ENCODE assay signal across 9 cellular contexts in the genomic region with DNA sequence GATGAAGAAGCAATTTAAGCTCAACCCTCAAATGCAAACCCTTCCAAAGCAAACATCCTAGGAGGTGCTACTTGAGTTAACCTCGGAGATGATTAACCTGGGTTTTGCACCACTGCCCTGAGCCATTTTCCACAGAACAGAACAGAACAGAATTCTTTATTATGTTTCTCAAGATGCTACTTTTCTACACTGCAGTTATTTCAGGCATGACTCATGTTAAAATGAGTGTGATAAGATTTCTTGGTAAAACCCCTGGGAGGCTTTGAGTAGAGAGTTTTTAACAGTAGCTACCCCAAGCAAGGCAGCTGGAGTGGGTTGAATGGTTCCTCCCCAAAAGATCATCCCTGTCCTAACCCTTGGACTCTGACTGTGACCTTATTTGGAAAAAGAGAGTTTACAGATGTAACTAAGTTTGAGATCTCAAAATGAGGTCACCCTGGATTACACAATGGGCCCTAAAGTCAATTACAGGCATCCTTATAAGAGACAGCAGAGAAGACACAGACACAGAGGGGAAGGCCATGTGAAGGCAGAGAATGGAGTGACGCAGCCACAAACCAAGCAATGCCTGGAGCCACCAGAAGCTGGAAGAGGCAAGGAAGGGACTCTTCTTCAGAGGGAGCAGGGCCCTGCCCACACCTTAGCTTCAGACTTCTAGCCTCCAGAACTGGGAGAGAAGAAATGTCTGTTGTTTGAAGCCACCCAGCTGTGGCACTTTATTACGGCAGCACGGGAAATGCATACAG.
DNase-seq lines count a peak whose midpoint lies in the region; ATAC-seq and TF ChIP-seq lines count a peak whose summit lies in the region.
"Had no signal": no experiment of that assay in that cellular context is flagged by ENCODE, and none has a peak within 500 bp of the region (broad histone marks: within the 10 kb centered on the region; RNA-seq: fewer than 3 reads in every experiment).

No MANE protein-coding gene starts in this region.

- no peak overlapping the region for H3K4me3 ChIP-seq in BLaER1 treated with 17β-estradiol and CSF1 and Interleukin-3, amounts not matched to agents 10 nM and 100 nM
- no peak overlapping the region for H3K4me3 ChIP-seq in colonic mucosa

- H3K27ac ChIP-seq in BLaER1 treated with 17β-estradiol and CSF1 and Interleukin-3, amounts not matched to agents 10 nM and 100 nM = no peak overlapping the region; a peak in 1 of 22 replicates
- peak overlapping the region; percentile 75 for H3K27ac ChIP-seq in colonic mucosa

- DNase-seq in NCI-H2029 (lab: John Stamatoyannopoulos, UW) (peak; percentile 68), colonic mucosa (peak; percentile 62), myocyte (ENCODE audit: low read depth) (peak; percentile 39), NCI-H1694 treated with DMSO at 0.1 percent for 48 hours (lab: John Stamatoyannopoulos, UW) (no peak), cerebellar cortex (ENCODE audit: low spot score) (no peak)
- DNase-seq: natural killer cell had no signal

- no peaks in the 10 kb centered on the region for H3K36me3 ChIP-seq in BLaER1 treated with 17β-estradiol and CSF1 and Interleukin-3, amounts not matched to agents 10 nM and 100 nM
- H3K36me3 ChIP-seq in colonic mucosa = no peaks in the 10 kb centered on the region

- H3K9me3 ChIP-seq in BLaER1 treated with 17β-estradiol and CSF1 and Interleukin-3, amounts not matched to agents 10 nM and 100 nM (replicated peaks in 1 of 11) = peaks cover 33 to 52% (median 42%) of the 10 kb centered on the region in 11 experiments
- no peaks in the 10 kb centered on the region for H3K9me3 ChIP-seq in colonic mucosa

- H4K20me1 ChIP-seq in BLaER1 treated with 17β-estradiol and CSF1 and Interleukin-3, amounts not matched to agents 10 nM and 100 nM = no peaks in the 10 kb centered on the region

- H3K9ac ChIP-seq in BLaER1 treated with 17β-estradiol and CSF1 and Interleukin-3, amounts not matched to agents 10 nM and 100 nM = no peak overlapping the region
- H3K9ac ChIP-seq in colonic mucosa (ENCODE audit: low read depth in 2 of 2, low read length in 2 of 2) = peak overlapping the region in 1 of 2 donors; percentile 67

- no peak for TF ChIP-seq CTCF in colonic mucosa (IDR thresholded peaks at IDR 0.05)

- H3K27me3 ChIP-seq in BLaER1 treated with 17β-estradiol and CSF1 and Interleukin-3, amounts not matched to agents 10 nM and 100 nM = no peaks in the 10 kb centered on the region
- H3K27me3 ChIP-seq in colonic mucosa = no peaks in the 10 kb centered on the region

- H3K4me1 ChIP-seq in BLaER1 treated with 17β-estradiol and CSF1 and Interleukin-3, amounts not matched to agents 10 nM and 100 nM = peaks cover 0 to 39% (median 8%) of the 10 kb centered on the region in 10 experiments; a peak in 9 of 20 replicates
- peaks cover 23% of the 10 kb centered on the region for H3K4me1 ChIP-seq in colonic mucosa

- intact Hi-C loops in colonic mucosa (cut with DNase I) = no loop called here

- ATAC-seq in GM21576 (IDR thresholded peaks at IDR 0.05; ENCODE audit: unreplicated experiment) = no peak
- no peak for ATAC-seq in HG03139 (IDR thresholded peaks at IDR 0.05; ENCODE audit: unreplicated experiment)

- H3K4me2 ChIP-seq in BLaER1 treated with 17β-estradiol and CSF1 and Interleukin-3, amounts not matched to agents 10 nM and 100 nM = peak overlapping the region in 8 of 11 experiments; percentile 0 to 56 (median 14); a peak in 7 of 22 replicates

Comparison
In these comparisons a context has a peak if more than half of its experiments do, and no peak if none do; other contexts are left out.
1. DNase-seq: peak in NCI-H2029 (single experiment), colonic mucosa (single experiment) and myocyte (single experiment); none in NCI-H1694 treated with DMSO at 0.1 percent for 48 hours (single experiment) and cerebellar cortex (single experiment).